8 cellular contexts compared by ENCODE assay signal in the genomic region with DNA sequence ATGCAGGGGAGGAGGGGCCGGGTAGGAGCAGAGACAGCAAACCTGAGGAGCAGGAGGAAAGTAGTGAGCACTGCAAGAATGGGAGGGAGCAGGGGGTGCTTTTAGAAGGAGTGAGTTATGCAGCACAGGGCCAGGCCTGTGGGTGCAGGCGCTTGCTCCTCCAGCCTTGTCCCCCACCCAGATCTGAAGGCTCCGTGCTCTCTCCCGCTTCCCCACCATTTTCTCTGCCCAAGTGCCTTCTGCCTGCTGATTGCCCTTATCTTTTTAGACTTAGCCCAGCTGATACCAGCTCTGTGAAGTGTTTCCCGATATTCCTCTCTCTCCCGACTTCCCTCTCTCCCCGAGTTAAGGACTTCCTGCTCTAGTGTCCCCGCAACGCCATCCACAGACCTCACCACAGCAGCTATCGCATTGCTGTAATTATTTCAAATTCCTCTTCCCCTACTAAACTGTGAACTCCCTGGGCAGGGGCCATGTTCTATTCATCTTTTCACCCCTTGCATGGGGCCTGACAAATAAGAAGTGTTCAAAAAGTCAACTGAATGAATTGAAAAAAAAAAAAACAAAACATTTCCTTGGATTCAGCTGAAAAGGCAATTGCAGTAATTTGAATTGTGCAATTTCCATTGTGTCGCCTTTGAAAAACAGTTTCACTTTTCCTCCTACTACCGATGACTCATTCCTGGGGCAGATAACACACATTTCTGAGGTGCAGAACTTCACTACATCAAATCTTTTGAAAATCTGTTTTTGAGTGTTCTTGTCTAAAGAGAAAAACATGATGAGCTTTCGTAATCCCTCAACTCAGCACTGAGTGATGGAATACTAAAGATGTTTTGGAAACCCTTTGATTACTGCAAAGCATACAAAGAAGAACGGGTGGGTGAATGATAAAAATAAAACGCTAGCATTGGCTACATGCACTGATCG.
A peak's percentile ranks its signal among the peaks of the same experiment; 100 is the strongest.
DNase-seq lines count a peak whose midpoint lies in the region; ATAC-seq and TF ChIP-seq lines count a peak whose summit lies in the region.

No MANE protein-coding gene starts in this region.

- H3K9me3 ChIP-seq in tibial nerve, result no peaks in the 10 kb centered on the region

- H3K4me3 ChIP-seq in tibial nerve, result peak overlapping the region in 3 of 4 donors; percentile 27 to 45 (median 32)

- DNase-seq in Right ventricle myocardium inferior (ENCODE audit: missing footprints) (no peak), cardiac septum (ENCODE audit: low spot score) (no peak), dermis microvascular lymphatic vessel endothelial cell (ENCODE audit: low read depth in 2 of 2) (peak; percentile 82), memory B cell (ENCODE audit: low spot score in 2 of 2) (no peak), tibial nerve (ENCODE audit: low spot score in 2 of 2) (peak; percentile 14 to 27), SHP77 (lab: John Stamatoyannopoulos, UW) (no peak), HK-2 (ENCODE audit: unreplicated experiment) (no peak)

- peak; percentile 64 for ATAC-seq in Right ventricle myocardium inferior
- ATAC-seq in SK-N-SH treated with all-trans-retinoic acid at 6 μM for 48 hours, result peak; percentile 25; the same call in 2 of the 3 replicates
- ATAC-seq in memory B cell (ENCODE audit: low read depth), result no peak

- peaks cover 8% of the 10 kb centered on the region for H3K27me3 Mint-ChIP-seq in memory B cell

- no peak for TF ChIP-seq POLR2A in tibial nerve (IDR thresholded peaks at IDR 0.05)

- no peaks in the 10 kb centered on the region for H3K36me3 Mint-ChIP-seq in memory B cell

- TF ChIP-seq EP300 in tibial nerve (IDR thresholded peaks at IDR 0.05), result peak in 1 of 2 donors; percentile 86

- H3K4me1 Mint-ChIP-seq in memory B cell, result peaks cover 7% of the 10 kb centered on the region

- intact Hi-C loops in Right ventricle myocardium inferior (cut with DNase I) (no loop called here), cardiac septum (cut with DNase I) (loop anchor here (2.0 to 5.0 kb wide), 2 partner anchors 54 to 131 kb away; no protein-coding TSS in a partner anchor)

- H3K27me3 ChIP-seq in tibial nerve, result no peaks in the 10 kb centered on the region

- H3K9me3 Mint-ChIP-seq in memory B cell, result no peaks in the 10 kb centered on the region

- H3K4me3 Mint-ChIP-seq in memory B cell, result peak overlapping the region; percentile 9

- 18% methylated on average over 16 of the region's 16 CpGs for WGBS in tibial nerve, 2 donors

- H3K27ac ChIP-seq in tibial nerve, result peak overlapping the region; percentile 16 to 88 (median 74)

- no peak for TF ChIP-seq CTCF in tibial nerve (IDR thresholded peaks at IDR 0.05)

- H3K36me3 ChIP-seq in tibial nerve, result no peaks in the 10 kb centered on the region

- H3K27ac Mint-ChIP-seq in memory B cell, result no peak overlapping the region

- peaks cover 0 to 55% (median 25%) of the 10 kb centered on the region in 4 donors for H3K4me1 ChIP-seq in tibial nerve

TF ChIP-seq in SK-N-SH treated with all-trans-retinoic acid at 6 μM for 48 hours, 23 proteins besides CTCF, POLR2A, EP300 and RAD21:
- TF ChIP-seq ISL1 (CRISPR knock-in tag; IDR thresholded peaks at IDR 0.05) (0 out of 2 replicates have a peak, but pooled peaks have one; percentile 25), ZFP30 (CRISPR knock-in tag; IDR thresholded peaks at IDR 0.05) (no peak), ARNTL (CRISPR knock-in tag; IDR thresholded peaks at IDR 0.05; ENCODE audit: borderline replicate concordance, low read depth) (no peak)

Comparison
In these comparisons a context has a peak if more than half of its experiments do, and no peak if none do; other contexts are left out.
1. DNase-seq: peak in dermis microvascular lymphatic vessel endothelial cell (2 of 2) and tibial nerve (2 of 2); none in Right ventricle myocardium inferior (single experiment), cardiac septum (single experiment), memory B cell (0 of 2), SHP77 (0 of 2) and HK-2 (single experiment).